In the genomic region with DNA sequence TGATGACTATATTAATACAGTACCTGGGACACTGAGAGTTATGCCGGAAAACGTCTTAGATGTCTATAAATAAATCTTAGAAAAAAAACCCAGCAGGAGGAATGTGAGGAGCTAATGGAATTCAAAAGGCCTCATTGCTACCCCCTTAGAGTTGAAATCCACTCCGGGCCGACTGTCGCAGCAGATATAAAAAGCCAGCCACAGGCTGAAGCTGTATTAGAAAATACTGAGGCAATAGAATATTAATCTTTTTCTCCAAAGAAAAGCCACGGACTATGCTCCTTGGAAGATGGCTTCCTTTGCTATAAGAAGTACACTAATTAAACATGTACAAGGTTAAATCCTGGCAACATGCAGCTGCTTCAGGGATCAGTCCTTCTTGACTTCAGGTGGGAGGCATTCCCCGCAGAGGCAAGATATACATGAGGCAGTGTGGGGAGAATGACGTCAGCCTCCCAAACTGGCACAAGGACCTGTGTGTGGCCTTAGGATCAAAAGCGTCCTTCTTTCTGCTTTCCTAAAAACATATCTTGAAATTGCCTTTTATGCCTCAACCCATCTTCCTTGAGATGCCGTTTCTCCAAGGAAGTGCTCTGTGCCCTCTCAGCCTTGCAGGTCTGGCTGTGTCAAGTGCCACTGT, we compare ENCODE assay signal across 15 cellular contexts.
DNase-seq lines count a peak whose midpoint lies in the region; ATAC-seq and TF ChIP-seq lines count a peak whose summit lies in the region.
"Had no signal": no experiment of that assay in that cellular context is flagged by ENCODE, and none has a peak within 500 bp of the region (broad histone marks: within the 10 kb centered on the region; RNA-seq: fewer than 3 reads in every experiment).

No MANE protein-coding gene starts in this region.

- H3K79me2 ChIP-seq in osteoblast (ENCODE audit: insufficient read depth, low read length), result no peaks in the 10 kb centered on the region

- peak overlapping the region; percentile 45 to 52 for H3K27ac ChIP-seq in esophagus (ENCODE audit: low read depth in 2 of 2, low read length in 1 of 2)
- peak overlapping the region; percentile 65 for H3K27ac ChIP-seq in lower lobe of right lung
- peak overlapping the region; percentile 15 to 68 (median 36) for H3K27ac ChIP-seq in gastrocnemius medialis
- H3K27ac ChIP-seq in Peyer's patch, result peak overlapping the region in 1 of 4 donors; percentile 55
- no peak overlapping the region for H3K27ac ChIP-seq in osteoblast (ENCODE audit: low read depth, low read length)

- H3K9me3 ChIP-seq in esophagus (ENCODE audit: control insufficient read depth in 2 of 2, insufficient read depth in 1 of 2, low read depth in 1 of 2, low read length in 1 of 2) (no peaks in the 10 kb centered on the region), lower lobe of right lung (no peaks in the 10 kb centered on the region), gastrocnemius medialis (no peaks in the 10 kb centered on the region), Peyer's patch (no peaks in the 10 kb centered on the region), osteoblast (ENCODE audit: low read depth, low read length) (no peaks in the 10 kb centered on the region)

- H4K20me1 ChIP-seq in osteoblast (ENCODE audit: insufficient read depth, low read length), result no peaks in the 10 kb centered on the region

- no peak overlapping the region for H3K4me3 ChIP-seq in esophagus (ENCODE audit: low read depth in 1 of 2, low read length in 2 of 2)
- no peak overlapping the region for H3K4me3 ChIP-seq in lower lobe of right lung
- peak overlapping the region in 1 of 4 donors; percentile 32 for H3K4me3 ChIP-seq in gastrocnemius medialis
- no peak overlapping the region for H3K4me3 ChIP-seq in Peyer's patch
- no peak overlapping the region for H3K4me3 ChIP-seq in osteoblast (ENCODE audit: insufficient read depth, low read length)
- H3K4me3 ChIP-seq: GM12878 had no signal

- no peak overlapping the region for H2AFZ ChIP-seq in osteoblast (ENCODE audit: low read length)

- H3K4me2 ChIP-seq in osteoblast (ENCODE audit: insufficient read depth, low read length), result no peak overlapping the region

- H3K36me3 ChIP-seq in esophagus (ENCODE audit: control insufficient read depth in 2 of 2, insufficient read depth in 2 of 2, low read length in 1 of 2) (peaks cover under 1 to 11% of the 10 kb centered on the region in 2 donors), lower lobe of right lung (peaks cover 36% of the 10 kb centered on the region), gastrocnemius medialis (no peaks in the 10 kb centered on the region), Peyer's patch (peaks cover 0 to 7% (median 0%) of the 10 kb centered on the region in 3 donors), osteoblast (ENCODE audit: insufficient read depth, low read length) (peaks cover 29% of the 10 kb centered on the region)

- H3K27me3 ChIP-seq in esophagus (ENCODE audit: control insufficient read depth in 1 of 2, insufficient read depth in 2 of 2, low read length in 2 of 2) (no peaks in the 10 kb centered on the region), lower lobe of right lung (ENCODE audit: low read depth) (no peaks in the 10 kb centered on the region), gastrocnemius medialis (no peaks in the 10 kb centered on the region), Peyer's patch (no peaks in the 10 kb centered on the region), osteoblast (ENCODE audit: insufficient read depth, low read length) (no peaks in the 10 kb centered on the region)

- in situ Hi-C loops in gastrocnemius medialis (cut with MboI; ENCODE audit: low sequenced_read_pairs in 4 of 4), result no loop called here

- intact Hi-C loops in lower lobe of right lung (cut with DNase I) (no loop called here), gastrocnemius medialis (cut with DNase I; ENCODE audit: low total_unique reads) (no loop called here)

- ATAC-seq in lower lobe of right lung (peak; percentile 31 to 58), gastrocnemius medialis (peak in 1 of 2 donors; percentile 30)
- ATAC-seq: activated naive CD4-positive, alpha-beta T cell treated with anti-CD3 and anti-CD28 coated beads, Interleukin-2, amount 50 U/mL, for 72 hours; GM12878; HCT116 had no signal

- TF ChIP-seq POLR2A in gastrocnemius medialis (IDR thresholded peaks at IDR 0.05) (no peak), Peyer's patch (IDR thresholded peaks at IDR 0.05) (no peak)

- DNase-seq in NCI-H226, result peak; percentile 63
- no peak for DNase-seq in lower lobe of right lung
- DNase-seq in gastrocnemius medialis, result no peak
- no peak for DNase-seq in Peyer's patch
- no peak for DNase-seq in GM10266 (ENCODE audit: extremely low spot score)
- DNase-seq in NCI-H69 (lab: John Stamatoyannopoulos, UW), result no peak
- no peak for DNase-seq in osteoblast (ENCODE audit: insufficient read length, low spot score, missing footprints)
- DNase-seq: NCI-H1417; NCI-H510A treated with DMSO at 0.1 percent for 48 hours; RPMI8226; stimulated activated CD4-positive, alpha-beta T cell treated with anti-CD3 and anti-CD28 coated beads, Interleukin-15, amount 100 ng/mL, for 24 hours had no signal

- H3K4me1 ChIP-seq in esophagus (ENCODE audit: control insufficient read depth in 2 of 2, insufficient read depth in 2 of 2, low read length in 1 of 2), result peaks cover 3% of the 10 kb centered on the region in 2 donors
- H3K4me1 ChIP-seq in lower lobe of right lung, result peaks cover 15% of the 10 kb centered on the region
- H3K4me1 ChIP-seq in gastrocnemius medialis, result peaks cover 18 to 22% of the 10 kb centered on the region in 2 donors
- H3K4me1 ChIP-seq in Peyer's patch, result peaks cover 0 to 19% (median 0%) of the 10 kb centered on the region in 4 donors
- H3K4me1 ChIP-seq in osteoblast (ENCODE audit: insufficient read depth, low read length), result peaks cover 5% of the 10 kb centered on the region

- 68 to 73% methylated on average over 10 of the region's 10 CpGs for WGBS in esophagus, 2 donors

- TF ChIP-seq CTCF in lower lobe of right lung (IDR thresholded peaks at IDR 0.05) (no peak), gastrocnemius medialis (IDR thresholded peaks at IDR 0.05 in 4 of 5, conservative IDR thresholded peaks at IDR 0.05 in 1 of 5) (no peak), Peyer's patch (IDR thresholded peaks at IDR 0.05) (no peak), GM10266 (IDR thresholded peaks at IDR 0.05; ENCODE audit: control insufficient read depth, insufficient read depth, low read depth, missing control alignments) (no peak), osteoblast (IDR thresholded peaks at IDR 0.05; ENCODE audit: extremely low read depth, low read depth, low read length) (no peak)
